ENCODE assay signal across 8 cellular contexts in genomic region chr1:186375152-186375928, GRCh38. TPM values are rescaled to one million over a fixed set of nuclear protein-coding genes. Genes with fewer than 3 reads are reported as not detected.
DNase-seq lines count a peak whose midpoint lies in the region; ATAC-seq, FAIRE-seq and TF ChIP-seq lines count a peak whose summit lies in the region.

Gene ODR4 (plus strand): TSS chr1:186375838. CDS start chr1:186379786, 3,948 bp downstream.
Gene TPR (minus strand): TSS chr1:186375253. CDS start chr1:186375028, 225 bp downstream.

- peaks cover 27% of the 10 kb centered on the region for H3K36me3 Mint-ChIP-seq in T-helper 1 cell treated with Interleukin-12 subunit alpha and Interleukin-12 subunit beta and Interleukin-4 antibody, amounts not matched to agents 30 μg/mL and 1 μg/mL, for 36 hours (ENCODE audit: low read depth)

- intact Hi-C loops in left ventricle myocardium inferior (cut with micrococcal nuclease) = no loop called here
- intact Hi-C loops in prostate gland (cut with DNase I) = no loop called here

- H3K27ac Mint-ChIP-seq in T-helper 1 cell treated with Interleukin-12 subunit alpha and Interleukin-12 subunit beta and Interleukin-4 antibody, amounts not matched to agents 30 μg/mL and 1 μg/mL, for 36 hours = peak within 1 kb of the TSS; percentile 96

- peak; percentile 67 for DNase-seq in GM12892 (ENCODE audit: insufficient read length)
- peak; percentile 98 for DNase-seq in NCI-H146 treated with DMSO at 0.1 percent for 48 hours (lab: John Stamatoyannopoulos, UW; ENCODE audit: unreplicated experiment)
- DNase-seq in amygdala (lab: John Stamatoyannopoulos, UW) = peak; percentile 69 to 100 (median 99)
- DNase-seq in left ventricle myocardium inferior = peak; percentile 98
- DNase-seq in prostate gland (ENCODE audit: low spot score) = peak; percentile 97
- DNase-seq in urothelium cell line (ENCODE audit: low spot score) = peak; percentile 94

- under 1% methylated on average over 60 of the region's 60 CpGs for WGBS in prostate gland

- peak; percentile 77 for TF ChIP-seq POLR2A in GM12892 (IDR thresholded peaks at IDR 0.05; ENCODE audit: low read depth, low read length)
- peak; percentile 88 for TF ChIP-seq POLR2A in prostate gland (IDR thresholded peaks at IDR 0.05)

- H3K9me3 Mint-ChIP-seq in T-helper 1 cell treated with Interleukin-12 subunit alpha and Interleukin-12 subunit beta and Interleukin-4 antibody, amounts not matched to agents 30 μg/mL and 1 μg/mL, for 36 hours = no peaks in the 10 kb centered on the region

- FAIRE-seq in GM12892 (lab: Jason Lieb, UNC) (peak; percentile 98), urothelium cell line (lab: Jason Lieb, UNC) (peak; percentile 62)

- peak; percentile 87 for TF ChIP-seq CTCF in left ventricle myocardium inferior (IDR thresholded peaks at IDR 0.05; ENCODE audit: borderline replicate concordance)
- peak; percentile 83 to 98 (median 98) for TF ChIP-seq CTCF in prostate gland (IDR thresholded peaks at IDR 0.05)

- H3K9me3 ChIP-seq in left ventricle myocardium inferior (replicated peaks) = no peaks in the 10 kb centered on the region
- no peaks in the 10 kb centered on the region for H3K9me3 ChIP-seq in prostate gland

- H3K4me1 ChIP-seq in left ventricle myocardium inferior (peaks cover 50% of the 10 kb centered on the region), prostate gland (replicated peaks) (no peaks in the 10 kb centered on the region)

- H3K27ac ChIP-seq in left ventricle myocardium inferior (replicated peaks) (peak within 1 kb of the TSS; percentile 98), prostate gland (peak within 1 kb of the TSS; percentile 98)

- H3K4me3 ChIP-seq in left ventricle myocardium inferior (peak within 1 kb of the TSS; percentile 92), prostate gland (peak within 1 kb of the TSS; percentile 69 to 79)

- H3K36me3 ChIP-seq in left ventricle myocardium inferior = peaks cover 29% of the 10 kb centered on the region
- no peaks in the 10 kb centered on the region for H3K36me3 ChIP-seq in prostate gland

- peak; percentile 81 for ATAC-seq in HG02870 (IDR thresholded peaks at IDR 0.05; ENCODE audit: unreplicated experiment)

- H3K4me3 Mint-ChIP-seq in T-helper 1 cell treated with Interleukin-12 subunit alpha and Interleukin-12 subunit beta and Interleukin-4 antibody, amounts not matched to agents 30 μg/mL and 1 μg/mL, for 36 hours = peak within 1 kb of the TSS; percentile 99

- H3K27me3 ChIP-seq in left ventricle myocardium inferior (ENCODE audit: low read depth) (no peaks in the 10 kb centered on the region), prostate gland (replicated peaks; ENCODE audit: insufficient read depth) (no peaks in the 10 kb centered on the region)

- H3K4me1 Mint-ChIP-seq in T-helper 1 cell treated with Interleukin-12 subunit alpha and Interleukin-12 subunit beta and Interleukin-4 antibody, amounts not matched to agents 30 μg/mL and 1 μg/mL, for 36 hours (ENCODE audit: low read depth) = peaks cover 36% of the 10 kb centered on the region

- H3K27me3 Mint-ChIP-seq in T-helper 1 cell treated with Interleukin-12 subunit alpha and Interleukin-12 subunit beta and Interleukin-4 antibody, amounts not matched to agents 30 μg/mL and 1 μg/mL, for 36 hours (ENCODE audit: low read depth) = no peaks in the 10 kb centered on the region

RNA-seq across cellular contexts. Expression of gene ODR4, which starts in this region (rescaled TPM):
- 11.3 TPM for polyA plus RNA-seq in GM12892 (2012; ENCODE audit: missing spikeins)
- total RNA-seq in left ventricle myocardium inferior (10.9 TPM), prostate gland (10 to 100 TPM; 30.1 to 31.6 TPM)

RNA-seq across cellular contexts. Expression of gene TPR, which starts in this region (rescaled TPM):
- polyA plus RNA-seq in GM12892 (2012; ENCODE audit: missing spikeins) = 43.2 TPM
- total RNA-seq in left ventricle myocardium inferior (49.8 TPM), prostate gland (100 to 1,000 TPM in 1 of 2 donors, 10 to 100 TPM in 1; 46.7 to 110 TPM)

Comparison
In these comparisons a context has a peak if more than half of its experiments do, and no peak if none do; other contexts are left out.
1. Peak in every context shown above with its lines: DNase-seq, ATAC-seq, H3K4me3 ChIP-seq and H3K27ac ChIP-seq.